In the genomic region with DNA sequence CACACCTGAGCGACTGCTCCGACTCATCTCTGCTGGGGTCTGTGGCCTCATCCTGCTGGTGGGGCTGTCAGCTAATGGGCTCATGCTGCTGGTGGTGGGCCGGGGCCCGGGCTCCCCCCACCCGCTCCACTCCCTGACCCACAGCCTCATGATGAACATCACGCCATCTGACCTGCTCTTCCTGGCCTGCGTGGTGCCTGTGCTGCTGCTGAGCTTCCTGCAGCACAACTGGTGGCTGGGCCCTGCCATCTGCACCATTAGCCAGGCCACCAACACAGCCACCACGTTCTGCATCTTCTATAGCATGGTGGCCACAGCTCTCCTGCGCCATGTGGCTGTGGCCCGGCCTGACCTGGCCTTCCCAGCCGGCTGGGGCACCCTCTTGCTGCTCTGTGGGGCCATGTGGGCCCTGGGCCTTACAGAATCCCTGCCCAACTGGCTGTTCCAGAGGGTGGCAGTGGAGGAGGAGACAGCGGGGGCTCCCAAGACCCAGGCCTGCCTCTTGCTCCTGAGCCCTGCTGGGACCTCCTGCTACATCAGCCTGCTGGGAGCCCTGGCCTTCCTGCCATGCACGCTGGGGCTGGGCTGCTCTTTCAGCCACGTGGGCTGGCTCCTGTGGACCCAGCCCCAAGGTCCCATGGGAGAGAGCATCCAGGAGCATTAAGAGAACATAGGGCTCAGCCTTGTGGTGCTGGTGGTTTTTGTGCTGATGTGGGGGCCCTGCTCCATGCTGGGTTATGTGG, we compare ENCODE assay signal across 1 cellular context.
TF ChIP-seq lines count a peak whose summit lies in the region.

No MANE protein-coding gene starts in this region.

TF ChIP-seq in HepG2, 621 proteins besides CTCF, POLR2A, EP300 and RAD21:
- TF ChIP-seq NFYC (CRISPR knock-in tag; IDR thresholded peaks at IDR 0.05): no peak
- TF ChIP-seq ZNF350 (CRISPR knock-in tag; IDR thresholded peaks at IDR 0.05; ENCODE audit: borderline replicate concordance, low read depth): 0 out of 2 replicates have a peak, but pooled peaks have one; percentile 38
- no peak for TF ChIP-seq RXRB (CRISPR knock-in tag; IDR thresholded peaks at IDR 0.05; ENCODE audit: borderline replicate concordance)
- no peak for TF ChIP-seq STAT5B (CRISPR knock-in tag; IDR thresholded peaks at IDR 0.05)
- TF ChIP-seq TAF1 (CRISPR knock-in tag; IDR thresholded peaks at IDR 0.05): 0 out of 2 replicates have a peak, but pooled peaks have one; percentile 16
- TF ChIP-seq, protein P1, sequence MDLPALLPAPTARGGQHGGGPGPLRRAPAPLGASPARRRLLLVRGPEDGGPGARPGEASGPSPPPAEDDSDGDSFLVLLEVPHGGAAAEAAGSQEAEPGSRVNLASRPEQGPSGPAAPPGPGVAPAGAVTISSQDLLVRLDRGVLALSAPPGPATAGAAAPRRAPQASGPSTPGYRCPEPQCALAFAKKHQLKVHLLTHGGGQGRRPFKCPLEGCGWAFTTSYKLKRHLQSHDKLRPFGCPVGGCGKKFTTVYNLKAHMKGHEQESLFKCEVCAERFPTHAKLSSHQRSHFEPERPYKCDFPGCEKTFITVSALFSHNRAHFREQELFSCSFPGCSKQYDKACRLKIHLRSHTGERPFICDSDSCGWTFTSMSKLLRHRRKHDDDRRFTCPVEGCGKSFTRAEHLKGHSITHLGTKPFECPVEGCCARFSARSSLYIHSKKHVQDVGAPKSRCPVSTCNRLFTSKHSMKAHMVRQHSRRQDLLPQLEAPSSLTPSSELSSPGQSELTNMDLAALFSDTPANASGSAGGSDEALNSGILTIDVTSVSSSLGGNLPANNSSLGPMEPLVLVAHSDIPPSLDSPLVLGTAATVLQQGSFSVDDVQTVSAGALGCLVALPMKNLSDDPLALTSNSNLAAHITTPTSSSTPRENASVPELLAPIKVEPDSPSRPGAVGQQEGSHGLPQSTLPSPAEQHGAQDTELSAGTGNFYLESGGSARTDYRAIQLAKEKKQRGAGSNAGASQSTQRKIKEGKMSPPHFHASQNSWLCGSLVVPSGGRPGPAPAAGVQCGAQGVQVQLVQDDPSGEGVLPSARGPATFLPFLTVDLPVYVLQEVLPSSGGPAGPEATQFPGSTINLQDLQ (CRISPR knock-in tag; IDR thresholded peaks at IDR 0.05): no peak
- no peak for TF ChIP-seq RARA (CRISPR knock-in tag; IDR thresholded peaks at IDR 0.05)
- TF ChIP-seq, protein P2, sequence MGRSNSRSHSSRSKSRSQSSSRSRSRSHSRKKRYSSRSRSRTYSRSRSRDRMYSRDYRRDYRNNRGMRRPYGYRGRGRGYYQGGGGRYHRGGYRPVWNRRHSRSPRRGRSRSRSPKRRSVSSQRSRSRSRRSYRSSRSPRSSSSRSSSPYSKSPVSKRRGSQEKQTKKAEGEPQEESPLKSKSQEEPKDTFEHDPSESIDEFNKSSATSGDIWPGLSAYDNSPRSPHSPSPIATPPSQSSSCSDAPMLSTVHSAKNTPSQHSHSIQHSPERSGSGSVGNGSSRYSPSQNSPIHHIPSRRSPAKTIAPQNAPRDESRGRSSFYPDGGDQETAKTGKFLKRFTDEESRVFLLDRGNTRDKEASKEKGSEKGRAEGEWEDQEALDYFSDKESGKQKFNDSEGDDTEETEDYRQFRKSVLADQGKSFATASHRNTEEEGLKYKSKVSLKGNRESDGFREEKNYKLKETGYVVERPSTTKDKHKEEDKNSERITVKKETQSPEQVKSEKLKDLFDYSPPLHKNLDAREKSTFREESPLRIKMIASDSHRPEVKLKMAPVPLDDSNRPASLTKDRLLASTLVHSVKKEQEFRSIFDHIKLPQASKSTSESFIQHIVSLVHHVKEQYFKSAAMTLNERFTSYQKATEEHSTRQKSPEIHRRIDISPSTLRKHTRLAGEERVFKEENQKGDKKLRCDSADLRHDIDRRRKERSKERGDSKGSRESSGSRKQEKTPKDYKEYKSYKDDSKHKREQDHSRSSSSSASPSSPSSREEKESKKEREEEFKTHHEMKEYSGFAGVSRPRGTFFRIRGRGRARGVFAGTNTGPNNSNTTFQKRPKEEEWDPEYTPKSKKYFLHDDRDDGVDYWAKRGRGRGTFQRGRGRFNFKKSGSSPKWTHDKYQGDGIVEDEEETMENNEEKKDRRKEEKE (IDR thresholded peaks at IDR 0.05): no peak
